Comparison of ENCODE assay signal across 1 cellular context in the genomic region with DNA sequence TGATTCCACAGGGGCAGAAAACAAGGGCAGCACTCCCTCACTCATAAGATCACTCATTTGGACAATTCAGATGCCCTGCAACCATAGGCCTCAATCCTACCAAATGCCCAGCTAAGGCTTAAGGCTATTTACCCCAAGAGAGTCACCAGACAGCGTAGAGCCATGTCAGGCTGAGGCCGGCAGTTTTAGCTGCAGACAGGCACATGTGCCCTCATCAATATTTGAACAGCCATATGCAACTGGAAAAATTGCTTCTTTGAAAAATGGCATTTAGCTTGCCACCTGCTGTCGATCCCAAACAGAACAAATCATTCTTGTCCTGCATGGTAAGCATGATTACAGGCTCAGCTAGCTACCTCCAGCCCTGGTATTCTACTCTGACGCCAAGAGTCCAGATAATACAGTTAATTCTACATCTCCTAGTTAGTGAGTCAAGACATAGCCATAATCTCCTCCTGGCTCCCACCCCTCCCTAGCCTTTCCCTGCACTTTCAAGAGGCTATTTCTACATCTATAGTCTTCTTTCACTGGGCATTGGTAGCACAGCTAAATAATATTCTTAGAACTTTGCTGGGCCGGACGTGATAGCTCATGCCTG.
TF ChIP-seq lines count a peak whose summit lies in the region.

No MANE protein-coding gene starts in this region.

TF ChIP-seq in K562, 482 proteins besides CTCF, POLR2A, EP300 and RAD21 (continued from another document):
- TF ChIP-seq, protein P1, sequence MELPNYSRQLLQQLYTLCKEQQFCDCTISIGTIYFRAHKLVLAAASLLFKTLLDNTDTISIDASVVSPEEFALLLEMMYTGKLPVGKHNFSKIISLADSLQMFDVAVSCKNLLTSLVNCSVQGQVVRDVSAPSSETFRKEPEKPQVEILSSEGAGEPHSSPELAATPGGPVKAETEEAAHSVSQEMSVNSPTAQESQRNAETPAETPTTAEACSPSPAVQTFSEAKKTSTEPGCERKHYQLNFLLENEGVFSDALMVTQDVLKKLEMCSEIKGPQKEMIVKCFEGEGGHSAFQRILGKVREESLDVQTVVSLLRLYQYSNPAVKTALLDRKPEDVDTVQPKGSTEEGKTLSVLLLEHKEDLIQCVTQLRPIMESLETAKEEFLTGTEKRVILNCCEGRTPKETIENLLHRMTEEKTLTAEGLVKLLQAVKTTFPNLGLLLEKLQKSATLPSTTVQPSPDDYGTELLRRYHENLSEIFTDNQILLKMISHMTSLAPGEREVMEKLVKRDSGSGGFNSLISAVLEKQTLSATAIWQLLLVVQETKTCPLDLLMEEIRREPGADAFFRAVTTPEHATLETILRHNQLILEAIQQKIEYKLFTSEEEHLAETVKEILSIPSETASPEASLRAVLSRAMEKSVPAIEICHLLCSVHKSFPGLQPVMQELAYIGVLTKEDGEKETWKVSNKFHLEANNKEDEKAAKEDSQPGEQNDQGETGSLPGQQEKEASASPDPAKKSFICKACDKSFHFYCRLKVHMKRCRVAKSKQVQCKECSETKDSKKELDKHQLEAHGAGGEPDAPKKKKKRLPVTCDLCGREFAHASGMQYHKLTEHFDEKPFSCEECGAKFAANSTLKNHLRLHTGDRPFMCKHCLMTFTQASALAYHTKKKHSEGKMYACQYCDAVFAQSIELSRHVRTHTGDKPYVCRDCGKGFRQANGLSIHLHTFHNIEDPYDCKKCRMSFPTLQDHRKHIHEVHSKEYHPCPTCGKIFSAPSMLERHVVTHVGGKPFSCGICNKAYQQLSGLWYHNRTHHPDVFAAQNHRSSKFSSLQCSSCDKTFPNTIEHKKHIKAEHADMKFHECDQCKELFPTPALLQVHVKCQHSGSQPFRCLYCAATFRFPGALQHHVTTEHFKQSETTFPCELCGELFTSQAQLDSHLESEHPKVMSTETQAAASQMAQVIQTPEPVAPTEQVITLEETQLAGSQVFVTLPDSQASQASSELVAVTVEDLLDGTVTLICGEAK (IDR thresholded peaks at IDR 0.05), result no peak
- TF ChIP-seq, protein P1 (CRISPR knock-in tag; IDR thresholded peaks at IDR 0.05), result no peak
- no peak for TF ChIP-seq NR4A1 (CRISPR knock-in tag; IDR thresholded peaks at IDR 0.05)
- TF ChIP-seq NR4A1 (tag; IDR thresholded peaks at IDR 0.05), result 0 out of 2 replicates have a peak, but pooled peaks have one; percentile 21
- TF ChIP-seq RBM14 (IDR thresholded peaks at IDR 0.05; ENCODE audit: borderline replicate concordance, insufficient read depth, low read depth, low read length), result no peak
- TF ChIP-seq, protein P2, sequence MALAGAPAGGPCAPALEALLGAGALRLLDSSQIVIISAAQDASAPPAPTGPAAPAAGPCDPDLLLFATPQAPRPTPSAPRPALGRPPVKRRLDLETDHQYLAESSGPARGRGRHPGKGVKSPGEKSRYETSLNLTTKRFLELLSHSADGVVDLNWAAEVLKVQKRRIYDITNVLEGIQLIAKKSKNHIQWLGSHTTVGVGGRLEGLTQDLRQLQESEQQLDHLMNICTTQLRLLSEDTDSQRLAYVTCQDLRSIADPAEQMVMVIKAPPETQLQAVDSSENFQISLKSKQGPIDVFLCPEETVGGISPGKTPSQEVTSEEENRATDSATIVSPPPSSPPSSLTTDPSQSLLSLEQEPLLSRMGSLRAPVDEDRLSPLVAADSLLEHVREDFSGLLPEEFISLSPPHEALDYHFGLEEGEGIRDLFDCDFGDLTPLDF (CRISPR knock-in tag; IDR thresholded peaks at IDR 0.05), result no peak
- TF ChIP-seq PHF21A (IDR thresholded peaks at IDR 0.05; ENCODE audit: borderline replicate concordance, low read depth), result no peak
- TF ChIP-seq RBM39 (optimal IDR thresholded peaks at IDR 0.05; ENCODE audit: low read depth, low read length), result no peak
- TF ChIP-seq, protein P3, sequence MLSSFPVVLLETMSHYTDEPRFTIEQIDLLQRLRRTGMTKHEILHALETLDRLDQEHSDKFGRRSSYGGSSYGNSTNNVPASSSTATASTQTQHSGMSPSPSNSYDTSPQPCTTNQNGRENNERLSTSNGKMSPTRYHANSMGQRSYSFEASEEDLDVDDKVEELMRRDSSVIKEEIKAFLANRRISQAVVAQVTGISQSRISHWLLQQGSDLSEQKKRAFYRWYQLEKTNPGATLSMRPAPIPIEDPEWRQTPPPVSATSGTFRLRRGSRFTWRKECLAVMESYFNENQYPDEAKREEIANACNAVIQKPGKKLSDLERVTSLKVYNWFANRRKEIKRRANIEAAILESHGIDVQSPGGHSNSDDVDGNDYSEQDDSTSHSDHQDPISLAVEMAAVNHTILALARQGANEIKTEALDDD (IDR thresholded peaks at IDR 0.05), result peak; percentile 94
- no peak for TF ChIP-seq ZFP30 (CRISPR knock-in tag; IDR thresholded peaks at IDR 0.05; ENCODE audit: borderline replicate concordance)
- TF ChIP-seq TEAD1 (CRISPR knock-in tag; IDR thresholded peaks at IDR 0.05), result no peak
- no peak for TF ChIP-seq KDM1A (IDR thresholded peaks at IDR 0.05)
- no peak for TF ChIP-seq POLR2AphosphoS2 (IDR thresholded peaks at IDR 0.05; ENCODE audit: low read length)
- no peak for TF ChIP-seq ZNF75A (CRISPR knock-in tag; IDR thresholded peaks at IDR 0.05)
- TF ChIP-seq ZZZ3 (IDR thresholded peaks at IDR 0.05), result no peak
- no peak for TF ChIP-seq HMG20B (CRISPR knock-in tag; IDR thresholded peaks at IDR 0.05)
- TF ChIP-seq, protein P4, sequence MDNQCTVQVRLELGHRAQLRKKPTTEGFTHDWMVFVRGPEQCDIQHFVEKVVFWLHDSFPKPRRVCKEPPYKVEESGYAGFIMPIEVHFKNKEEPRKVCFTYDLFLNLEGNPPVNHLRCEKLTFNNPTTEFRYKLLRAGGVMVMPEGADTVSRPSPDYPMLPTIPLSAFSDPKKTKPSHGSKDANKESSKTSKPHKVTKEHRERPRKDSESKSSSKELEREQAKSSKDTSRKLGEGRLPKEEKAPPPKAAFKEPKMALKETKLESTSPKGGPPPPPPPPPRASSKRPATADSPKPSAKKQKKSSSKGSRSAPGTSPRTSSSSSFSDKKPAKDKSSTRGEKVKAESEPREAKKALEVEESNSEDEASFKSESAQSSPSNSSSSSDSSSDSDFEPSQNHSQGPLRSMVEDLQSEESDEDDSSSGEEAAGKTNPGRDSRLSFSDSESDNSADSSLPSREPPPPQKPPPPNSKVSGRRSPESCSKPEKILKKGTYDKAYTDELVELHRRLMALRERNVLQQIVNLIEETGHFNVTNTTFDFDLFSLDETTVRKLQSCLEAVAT (IDR thresholded peaks at IDR 0.05), result no peak
- TF ChIP-seq GTF2F1 (IDR thresholded peaks at IDR 0.05; ENCODE audit: low read depth, low read length), result no peak
- no peak for TF ChIP-seq ZNF217 (CRISPR knock-in tag; IDR thresholded peaks at IDR 0.05)
- TF ChIP-seq, protein P5, sequence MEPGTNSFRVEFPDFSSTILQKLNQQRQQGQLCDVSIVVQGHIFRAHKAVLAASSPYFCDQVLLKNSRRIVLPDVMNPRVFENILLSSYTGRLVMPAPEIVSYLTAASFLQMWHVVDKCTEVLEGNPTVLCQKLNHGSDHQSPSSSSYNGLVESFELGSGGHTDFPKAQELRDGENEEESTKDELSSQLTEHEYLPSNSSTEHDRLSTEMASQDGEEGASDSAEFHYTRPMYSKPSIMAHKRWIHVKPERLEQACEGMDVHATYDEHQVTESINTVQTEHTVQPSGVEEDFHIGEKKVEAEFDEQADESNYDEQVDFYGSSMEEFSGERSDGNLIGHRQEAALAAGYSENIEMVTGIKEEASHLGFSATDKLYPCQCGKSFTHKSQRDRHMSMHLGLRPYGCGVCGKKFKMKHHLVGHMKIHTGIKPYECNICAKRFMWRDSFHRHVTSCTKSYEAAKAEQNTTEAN (CRISPR knock-in tag; IDR thresholded peaks at IDR 0.05), result no peak
- TF ChIP-seq SUPT5H (IDR thresholded peaks at IDR 0.05), result no peak
- TF ChIP-seq JUN (IDR thresholded peaks at IDR 0.05; ENCODE audit: borderline replicate concordance, low read depth, low read length), result no peak
- TF ChIP-seq JUN (CRISPR knock-in tag; IDR thresholded peaks at IDR 0.05; ENCODE audit: borderline replicate concordance), result peak; percentile 48; the same call in 1 of the 2 replicates
- no peak for TF ChIP-seq MTF1 (CRISPR knock-in tag; IDR thresholded peaks at IDR 0.05; ENCODE audit: borderline replicate concordance)
- peak; percentile 6; the same call in 1 of the 2 replicates for TF ChIP-seq PHF8 (IDR thresholded peaks at IDR 0.05; ENCODE audit: borderline replicate concordance, low read length)
- TF ChIP-seq, protein P6, sequence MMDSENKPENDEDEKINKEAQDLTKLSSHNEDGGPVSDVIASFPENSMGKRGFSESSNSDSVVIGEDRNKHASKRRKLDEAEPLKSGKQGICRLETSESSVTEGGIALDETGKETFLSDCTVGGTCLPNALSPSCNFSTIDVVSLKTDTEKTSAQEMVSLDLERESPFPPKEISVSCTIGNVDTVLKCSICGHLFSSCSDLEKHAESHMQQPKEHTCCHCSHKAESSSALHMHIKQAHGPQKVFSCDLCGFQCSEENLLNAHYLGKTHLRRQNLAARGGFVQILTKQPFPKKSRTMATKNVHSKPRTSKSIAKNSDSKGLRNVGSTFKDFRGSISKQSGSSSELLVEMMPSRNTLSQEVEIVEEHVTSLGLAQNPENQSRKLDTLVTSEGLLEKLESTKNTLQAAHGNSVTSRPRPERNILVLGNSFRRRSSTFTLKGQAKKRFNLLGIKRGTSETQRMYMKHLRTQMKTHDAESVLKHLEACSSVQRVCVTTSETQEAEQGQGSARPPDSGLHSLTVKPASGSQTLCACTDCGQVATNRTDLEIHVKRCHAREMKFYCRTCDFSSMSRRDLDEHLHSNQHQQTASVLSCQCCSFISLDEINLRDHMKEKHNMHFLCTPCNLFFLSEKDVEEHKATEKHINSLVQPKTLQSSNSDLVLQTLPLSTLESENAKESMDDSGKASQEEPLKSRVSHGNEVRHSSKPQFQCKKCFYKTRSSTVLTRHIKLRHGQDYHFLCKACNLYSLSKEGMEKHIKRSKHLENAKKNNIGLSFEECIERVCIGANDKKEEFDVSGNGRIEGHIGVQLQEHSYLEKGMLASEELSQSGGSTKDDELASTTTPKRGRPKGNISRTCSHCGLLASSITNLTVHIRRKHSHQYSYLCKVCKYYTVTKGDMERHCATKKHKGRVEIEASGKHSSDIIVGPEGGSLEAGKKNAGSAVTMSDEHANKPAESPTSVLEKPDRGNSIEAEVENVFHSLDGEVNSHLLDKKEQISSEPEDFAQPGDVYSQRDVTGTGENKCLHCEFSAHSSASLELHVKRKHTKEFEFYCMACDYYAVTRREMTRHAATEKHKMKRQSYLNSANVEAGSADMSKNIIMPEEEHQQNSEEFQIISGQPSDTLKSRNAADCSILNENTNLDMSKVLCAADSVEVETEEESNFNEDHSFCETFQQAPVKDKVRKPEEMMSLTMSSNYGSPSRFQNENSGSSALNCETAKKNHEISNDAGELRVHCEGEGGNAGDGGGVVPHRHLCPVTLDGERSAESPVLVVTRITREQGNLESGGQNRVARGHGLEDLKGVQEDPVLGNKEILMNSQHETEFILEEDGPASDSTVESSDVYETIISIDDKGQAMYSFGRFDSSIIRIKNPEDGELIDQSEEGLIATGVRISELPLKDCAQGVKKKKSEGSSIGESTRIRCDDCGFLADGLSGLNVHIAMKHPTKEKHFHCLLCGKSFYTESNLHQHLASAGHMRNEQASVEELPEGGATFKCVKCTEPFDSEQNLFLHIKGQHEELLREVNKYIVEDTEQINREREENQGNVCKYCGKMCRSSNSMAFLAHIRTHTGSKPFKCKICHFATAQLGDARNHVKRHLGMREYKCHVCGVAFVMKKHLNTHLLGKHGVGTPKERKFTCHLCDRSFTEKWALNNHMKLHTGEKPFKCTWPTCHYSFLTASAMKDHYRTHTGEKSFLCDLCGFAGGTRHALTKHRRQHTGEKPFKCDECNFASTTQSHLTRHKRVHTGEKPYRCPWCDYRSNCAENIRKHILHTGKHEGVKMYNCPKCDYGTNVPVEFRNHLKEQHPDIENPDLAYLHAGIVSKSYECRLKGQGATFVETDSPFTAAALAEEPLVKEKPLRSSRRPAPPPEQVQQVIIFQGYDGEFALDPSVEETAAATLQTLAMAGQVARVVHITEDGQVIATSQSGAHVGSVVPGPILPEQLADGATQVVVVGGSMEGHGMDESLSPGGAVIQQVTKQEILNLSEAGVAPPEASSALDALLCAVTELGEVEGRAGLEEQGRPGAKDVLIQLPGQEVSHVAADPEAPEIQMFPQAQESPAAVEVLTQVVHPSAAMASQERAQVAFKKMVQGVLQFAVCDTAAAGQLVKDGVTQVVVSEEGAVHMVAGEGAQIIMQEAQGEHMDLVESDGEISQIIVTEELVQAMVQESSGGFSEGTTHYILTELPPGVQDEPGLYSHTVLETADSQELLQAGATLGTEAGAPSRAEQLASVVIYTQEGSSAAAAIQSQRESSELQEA (IDR thresholded peaks at IDR 0.05; ENCODE audit: low read depth), result no peak
TF ChIP-seq in K562: peak in this region for 6.
